Comparison of ENCODE assay signal across 14 cellular contexts in the genomic region with DNA sequence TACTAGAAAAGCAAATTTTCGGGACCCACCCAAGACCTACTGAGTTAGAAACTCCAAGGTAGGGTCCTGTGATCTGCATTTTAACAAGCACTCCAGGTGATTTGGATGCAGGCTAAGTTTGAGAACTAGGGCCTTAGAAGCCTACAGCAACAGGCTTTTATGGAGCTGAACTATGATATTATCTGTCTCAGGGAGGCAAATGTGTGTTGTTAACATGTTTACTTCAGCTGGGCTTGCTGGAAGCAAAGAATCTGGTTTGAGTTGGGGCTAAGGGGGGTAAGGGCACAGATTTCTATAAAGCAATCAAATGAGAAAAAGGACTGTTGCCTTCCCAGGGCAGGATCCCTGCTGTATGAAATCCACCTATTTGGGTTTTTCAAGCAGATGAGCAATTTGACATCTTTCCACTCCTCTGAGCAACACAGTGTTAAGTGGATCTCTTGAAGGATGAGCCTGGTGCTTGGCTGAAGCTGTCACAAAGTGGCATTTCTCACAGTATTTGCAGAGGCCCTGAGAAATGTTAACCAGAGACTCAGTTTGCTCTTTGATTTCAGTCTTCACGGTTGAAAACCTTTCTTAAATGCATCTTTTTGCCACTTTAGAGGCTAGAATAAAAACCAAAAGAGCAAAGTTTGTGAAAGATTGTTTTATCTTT. TPM values are rescaled to one million over a fixed set of nuclear protein-coding genes. Genes with fewer than 3 reads are reported as not detected.
A peak's percentile ranks its signal among the peaks of the same experiment; 100 is the strongest.
DNase-seq lines count a peak whose midpoint lies in the region; ATAC-seq and TF ChIP-seq lines count a peak whose summit lies in the region.
"Had no signal": no experiment of that assay in that cellular context is flagged by ENCODE, and none has a peak within 500 bp of the region (broad histone marks: within the 10 kb centered on the region; RNA-seq: fewer than 3 reads in every experiment).

No MANE protein-coding gene starts in this region.

- H3K4me3 ChIP-seq in CD4-positive, CD25-positive, alpha-beta regulatory T cell (ENCODE audit: low read depth, low read length): peak overlapping the region; percentile 0
- H3K4me3 ChIP-seq in mammary epithelial cell (replicated peaks in 1 of 3; ENCODE audit: insufficient read depth in 1 of 3, low read depth in 2 of 3, low read length in 3 of 3): no peak overlapping the region

- H3K9ac ChIP-seq in mammary epithelial cell (ENCODE audit: insufficient read depth, low read length): no peak overlapping the region

- no peaks in the 10 kb centered on the region for H3K36me3 ChIP-seq in CD4-positive, CD25-positive, alpha-beta regulatory T cell (ENCODE audit: control insufficient read depth, insufficient read depth, low read length)
- no peaks in the 10 kb centered on the region for H3K36me3 ChIP-seq in mammary epithelial cell (ENCODE audit: insufficient read depth, low read length)
- H3K36me3 ChIP-seq: brain microvascular endothelial cell had no signal

- no peak overlapping the region for H2AFZ ChIP-seq in mammary epithelial cell (ENCODE audit: low read depth, low read length)

- peaks cover 22% of the 10 kb centered on the region for H3K4me1 ChIP-seq in CD4-positive, CD25-positive, alpha-beta regulatory T cell (ENCODE audit: control insufficient read depth, insufficient read depth, low read length, poor library complexity, severe bottlenecking)
- H3K4me1 ChIP-seq in mammary epithelial cell (ENCODE audit: insufficient read depth, low read length): no peaks in the 10 kb centered on the region

- peak overlapping the region; percentile 63 to 85 (median 68) for H3K27ac Mint-ChIP-seq in CD4-positive, CD25-positive, alpha-beta regulatory T cell
- H3K27ac Mint-ChIP-seq in activated naive CD4-positive, alpha-beta T cell treated with anti-CD3 and anti-CD28 coated beads for 36 hours: no peak overlapping the region
- H3K27ac Mint-ChIP-seq: progenitor cell of endocrine pancreas had no signal

- no peaks in the 10 kb centered on the region for H4K20me1 ChIP-seq in mammary epithelial cell (ENCODE audit: insufficient read depth, low read length)

- H3K27ac ChIP-seq in CD4-positive, CD25-positive, alpha-beta regulatory T cell (ENCODE audit: insufficient read depth, low read length, poor library complexity, severe bottlenecking): peak overlapping the region; percentile 26
- H3K27ac ChIP-seq in mammary epithelial cell (ENCODE audit: insufficient read depth, low read depth, low read length): no peak overlapping the region
- H3K27ac ChIP-seq: brain microvascular endothelial cell had no signal

- H3K79me2 ChIP-seq in mammary epithelial cell (ENCODE audit: insufficient read depth, low read length): no peaks in the 10 kb centered on the region

- H3K27me3 ChIP-seq in CD4-positive, CD25-positive, alpha-beta regulatory T cell (ENCODE audit: control insufficient read depth, insufficient read depth, low read length): no peaks in the 10 kb centered on the region
- no peaks in the 10 kb centered on the region for H3K27me3 ChIP-seq in mammary epithelial cell (ENCODE audit: insufficient read depth, low read length)
- H3K27me3 ChIP-seq: brain microvascular endothelial cell had no signal

- 81% methylated on average over 2 of the region's 2 CpGs for WGBS in mammary epithelial cell (ENCODE audit: low coverage, missing lambda C conversion rate)

- peaks cover 0 to 3% (median 0%) of the 10 kb centered on the region in 7 donors for H3K9me3 Mint-ChIP-seq in CD4-positive, CD25-positive, alpha-beta regulatory T cell
- no peaks in the 10 kb centered on the region for H3K9me3 Mint-ChIP-seq in activated naive CD4-positive, alpha-beta T cell treated with anti-CD3 and anti-CD28 coated beads for 36 hours

- H3K4me2 ChIP-seq in mammary epithelial cell (ENCODE audit: insufficient read depth, low read depth, low read length): no peak overlapping the region

- peaks cover 4% of the 10 kb centered on the region for H3K27me3 Mint-ChIP-seq in CD4-positive, CD25-positive, alpha-beta regulatory T cell
- no peaks in the 10 kb centered on the region for H3K27me3 Mint-ChIP-seq in activated naive CD4-positive, alpha-beta T cell treated with anti-CD3 and anti-CD28 coated beads for 36 hours (ENCODE audit: low read depth)
- H3K27me3 Mint-ChIP-seq: progenitor cell of endocrine pancreas had no signal

- H3K4me3 Mint-ChIP-seq in CD4-positive, CD25-positive, alpha-beta regulatory T cell: peak overlapping the region in 3 of 4 donors; percentile 19 to 60 (median 56)
- no peak overlapping the region for H3K4me3 Mint-ChIP-seq in activated naive CD4-positive, alpha-beta T cell treated with anti-CD3 and anti-CD28 coated beads for 36 hours

- intact Hi-C loops in mammary epithelial cell (cut with micrococcal nuclease): no loop called here
- intact Hi-C loops in activated naive CD4-positive, alpha-beta T cell treated with anti-CD3 and anti-CD28 coated beads for 36 hours (cut with micrococcal nuclease): no loop called here

- no peaks in the 10 kb centered on the region for H3K9me3 ChIP-seq in CD4-positive, CD25-positive, alpha-beta regulatory T cell (ENCODE audit: control insufficient read depth in 2 of 2, low read length in 2 of 2)
- no peaks in the 10 kb centered on the region for H3K9me3 ChIP-seq in mammary epithelial cell (replicated peaks; ENCODE audit: insufficient read depth, low read length)

- dilution Hi-C loops in mammary epithelial cell (cut with HindIII; ENCODE audit: low sequenced_read_pairs): no loop called here

- peak in 1 of 3 donors; percentile 35 for DNase-seq in CD4-positive, CD25-positive, alpha-beta regulatory T cell
- peak; percentile 16 for DNase-seq in cerebellar cortex (ENCODE audit: low spot score)
- DNase-seq in mammary epithelial cell: no peak
- DNase-seq in activated naive CD4-positive, alpha-beta T cell treated with anti-CD3 and anti-CD28 coated beads for 36 hours: no peak
- no peak for DNase-seq in NCI-H510A treated with DMSO at 0.1 percent for 48 hours (lab: John Stamatoyannopoulos, UW)
- DNase-seq in NCI-H2081 (lab: John Stamatoyannopoulos, UW): no peak
- DNase-seq: activated CD4-positive, alpha-beta T cell treated with anti-CD3 and anti-CD28 coated beads for 4 hours; mesenchymal stem cell; stimulated activated CD4-positive, alpha-beta T cell treated with anti-CD3 and anti-CD28 coated beads, Interleukin-4, amount 100 ng/mL, for 1 hour; stimulated activated naive CD8-positive, alpha-beta T cell treated with anti-CD3 and anti-CD28 coated beads, Interleukin-15, Interleukin-2, amounts not matched to agents 100 U/mL and 50 U/mL, for 24 hours had no signal

- TF ChIP-seq CTCF in mammary epithelial cell (conservative IDR thresholded peaks at IDR 0.05 in 1 of 2, IDR thresholded peaks at IDR 0.05 in 1 of 2; ENCODE audit: extremely low read depth in 1 of 2, insufficient read depth in 1 of 2, low read depth in 1 of 2, low read length in 2 of 2): no peak

- no TSS peak for BruUV-seq in mammary epithelial cell (replicated peaks; lab: Mats Ljungman, UMichigan)

- peaks cover 13 to 55% (median 31%) of the 10 kb centered on the region in 4 donors for H3K4me1 Mint-ChIP-seq in CD4-positive, CD25-positive, alpha-beta regulatory T cell
- H3K4me1 Mint-ChIP-seq in activated naive CD4-positive, alpha-beta T cell treated with anti-CD3 and anti-CD28 coated beads for 36 hours (ENCODE audit: low read depth): peaks cover 24% of the 10 kb centered on the region

- in situ Hi-C loops in mammary epithelial cell (cut with MboI; ENCODE audit: low sequenced_read_pairs in 2 of 2): no loop called here

- peaks cover 4% of the 10 kb centered on the region for H3K36me3 Mint-ChIP-seq in CD4-positive, CD25-positive, alpha-beta regulatory T cell
- H3K36me3 Mint-ChIP-seq in activated naive CD4-positive, alpha-beta T cell treated with anti-CD3 and anti-CD28 coated beads for 36 hours (ENCODE audit: low read depth): no peaks in the 10 kb centered on the region

- CTCF ChIA-PET in mammary epithelial cell (lab: Charles Lee; ENCODE audit: low non-redundant PET): no interaction called here
- CTCF ChIA-PET in activated naive CD4-positive, alpha-beta T cell treated with anti-CD3 and anti-CD28 coated beads for 36 hours (lab: Charles Lee): interaction anchor here (0.5 to 1.8 kb wide), 6 partner anchors 14 to 566 kb away, joined by 3 to 6 read pairs (median 4); no protein-coding TSS in a partner anchor

- ATAC-seq in CD4-positive, CD25-positive, alpha-beta regulatory T cell (ENCODE audit: low read depth in 2 of 2): peak; percentile 15 to 26
- ATAC-seq in GM19023 (IDR thresholded peaks at IDR 0.05; ENCODE audit: unreplicated experiment): peak; percentile 39
- ATAC-seq in HG02943 (IDR thresholded peaks at IDR 0.05; ENCODE audit: low read depth, unreplicated experiment): peak; percentile 8
- ATAC-seq: stimulated activated naive CD8-positive, alpha-beta T cell treated with anti-CD3 and anti-CD28 coated beads, Interleukin-15, Interleukin-2, amounts not matched to agents 100 U/mL and 50 U/mL, for 24 hours had no signal

RNA-seq across cellular contexts. Expression of a gene that starts 36.2 kb away (rescaled TPM):
- 10.4 TPM for total RNA-seq in CD4-positive, CD25-positive, alpha-beta regulatory T cell
- 10 to 100 TPM; 18.6 to 26.7 (median 24.6) TPM for polyA plus RNA-seq in CD4-positive, CD25-positive, alpha-beta regulatory T cell
- 10 to 100 TPM; 19.4 to 27.0 TPM for total RNA-seq in mammary epithelial cell
- polyA plus RNA-seq in mammary epithelial cell: 8.9 TPM
- polyA minus RNA-seq in mammary epithelial cell: 1.4 TPM
- total RNA-seq in activated naive CD4-positive, alpha-beta T cell treated with anti-CD3 and anti-CD28 coated beads for 36 hours: 10 to 100 TPM; 15.9 to 17.5 TPM
